1 cellular context compared by ENCODE assay signal in genomic region chr9:137064027-137064879, GRCh38.
A peak's percentile ranks its signal among the peaks of the same experiment; 100 is the strongest.
TF ChIP-seq lines count a peak whose summit lies in the region.

No MANE protein-coding gene starts in this region.

TF ChIP-seq in SK-N-SH, 30 proteins besides CTCF, POLR2A, EP300 and RAD21 (continued from another document):
- TF ChIP-seq REST (IDR thresholded peaks at IDR 0.05; ENCODE audit: low read depth, low read length) (peak; percentile 75; the same call in 1 of the 2 replicates), MAX (IDR thresholded peaks at IDR 0.05; ENCODE audit: low read depth) (no peak), JUND (IDR thresholded peaks at IDR 0.05) (no peak), GATA2 (CRISPR knock-in tag; IDR thresholded peaks at IDR 0.05) (no peak), PBX3 (IDR thresholded peaks at IDR 0.05) (no peak), SMC3 (IDR thresholded peaks at IDR 0.05; ENCODE audit: low read depth, low read length) (peak; percentile 91), RXRA (IDR thresholded peaks at IDR 0.05; ENCODE audit: borderline replicate concordance, low read depth) (no peak), EZH2phosphoT487 (IDR thresholded peaks at IDR 0.05; ENCODE audit: borderline replicate concordance, low read depth) (no peak), USF1 (IDR thresholded peaks at IDR 0.05; ENCODE audit: borderline replicate concordance, low read depth) (no peak), CHD2 (IDR thresholded peaks at IDR 0.05; ENCODE audit: low read length, partially characterized antibody) (peak; percentile 45)
